8 cellular contexts compared by ENCODE assay signal in genomic region chr14:104269511-104270241, GRCh38.
DNase-seq lines count a peak whose midpoint lies in the region; ATAC-seq, FAIRE-seq and TF ChIP-seq lines count a peak whose summit lies in the region.
"Not testable (repeated sequence)": the region's sequence is repeated elsewhere in the genome, so short reads cannot be mapped to it uniquely, and the experiment has no call there.

No MANE protein-coding gene starts in this region.

- H3K4me1 Mint-ChIP-seq in WTC11: peaks cover 21% of the 10 kb centered on the region
- peaks cover 21% of the 10 kb centered on the region for H3K4me1 Mint-ChIP-seq in endothelial cell (ENCODE audit: unreplicated experiment)
- not testable (repeated sequence) for H3K4me1 Mint-ChIP-seq in progenitor cell of endocrine pancreas (ENCODE audit: low read depth)

- not testable (repeated sequence) for H3K27me3 ChIP-seq in body of pancreas; right cardiac atrium (ENCODE audit: control insufficient read depth, insufficient read depth); upper lobe of left lung

- 88% methylated on average over 17 to 31 of the region's 34 CpGs for WGBS in body of pancreas, 2 donors
- WGBS in right cardiac atrium: 92% methylated on average over 34 of the region's 34 CpGs
- WGBS in upper lobe of left lung, 2 donors: 86 to 92% methylated on average over 6 to 20 of the region's 34 CpGs

- DNase-seq in GM12892 (ENCODE audit: insufficient read length); endothelial cell (ENCODE audit: low spot score): not testable (repeated sequence)
- peak; percentile 8 for DNase-seq in WTC11 (ENCODE audit: low spot score)
- peak in 3 of 4 donors; percentile 2 to 5 (median 3) for DNase-seq in body of pancreas
- peak; percentile 2 to 35 (median 32) for DNase-seq in right cardiac atrium
- peak in 2 of 3 donors; percentile 24 to 34 for DNase-seq in mucosa of descending colon
- DNase-seq in progenitor cell of endocrine pancreas (ENCODE audit: low spot score, unreplicated experiment): peak; percentile 6
- peak; percentile 18 to 47 for DNase-seq in upper lobe of left lung

- H3K27me3 Mint-ChIP-seq in WTC11 (ENCODE audit: low read depth); endothelial cell (ENCODE audit: unreplicated experiment): not testable (repeated sequence)
- peaks cover 14% of the 10 kb centered on the region for H3K27me3 Mint-ChIP-seq in progenitor cell of endocrine pancreas

- H3K4me3 Mint-ChIP-seq in WTC11; endothelial cell (ENCODE audit: unreplicated experiment); progenitor cell of endocrine pancreas (ENCODE audit: low read depth): not testable (repeated sequence)

- H3K36me3 ChIP-seq in body of pancreas (replicated peaks in 1 of 2; ENCODE audit: insufficient read depth in 1 of 2, low read depth in 2 of 2); mucosa of descending colon (ENCODE audit: low read depth); upper lobe of left lung: not testable (repeated sequence)

- H3K9me3 ChIP-seq in body of pancreas; right cardiac atrium (ENCODE audit: control insufficient read depth, low read length); mucosa of descending colon; upper lobe of left lung: not testable (repeated sequence)

- not testable (repeated sequence) for H3K4me1 ChIP-seq in body of pancreas; right cardiac atrium (ENCODE audit: control insufficient read depth, insufficient read depth, low read length); mucosa of descending colon (ENCODE audit: low read depth); upper lobe of left lung

- intact Hi-C loops in body of pancreas (cut with DNase I); right cardiac atrium (cut with DNase I); mucosa of descending colon (cut with DNase I, micrococcal nuclease): not testable (repeated sequence)

- TF ChIP-seq POLR2A in GM12892 (IDR thresholded peaks at IDR 0.05; ENCODE audit: low read depth, low read length); body of pancreas (IDR thresholded peaks at IDR 0.05); upper lobe of left lung (IDR thresholded peaks at IDR 0.05): not testable (repeated sequence)

- CTCF ChIA-PET in WTC11 (lab: Charles Lee): interaction anchor here (1.2 kb wide), 1 partner anchor 72 kb away, joined by 4 read pairs; no protein-coding TSS in a partner anchor

- not testable (repeated sequence) for H3K4me3 ChIP-seq in body of pancreas; right cardiac atrium (ENCODE audit: low read length); mucosa of descending colon; upper lobe of left lung

- H3K36me3 Mint-ChIP-seq in WTC11; endothelial cell (ENCODE audit: low read depth, unreplicated experiment); progenitor cell of endocrine pancreas (ENCODE audit: insufficient read depth): not testable (repeated sequence)

- POLR2A ChIA-PET in WTC11 (lab: Charles Lee): not testable (repeated sequence)

- H3K27ac Mint-ChIP-seq in WTC11 (peak overlapping the region; percentile 50; the same call in 1 of the 2 replicates), endothelial cell (ENCODE audit: unreplicated experiment) (peak overlapping the region; percentile 52)
- not testable (repeated sequence) for H3K27ac Mint-ChIP-seq in progenitor cell of endocrine pancreas

- H3K9me3 Mint-ChIP-seq in WTC11; endothelial cell (ENCODE audit: unreplicated experiment); progenitor cell of endocrine pancreas (ENCODE audit: low read depth): not testable (repeated sequence)

- not testable (repeated sequence) for ATAC-seq in WTC11; body of pancreas; right cardiac atrium; mucosa of descending colon; upper lobe of left lung (ENCODE audit: low FRiP score in 2 of 2)

- not testable (repeated sequence) for TF ChIP-seq CTCF in WTC11 (IDR thresholded peaks at IDR 0.05); body of pancreas (IDR thresholded peaks at IDR 0.05); endothelial cell (IDR thresholded peaks at IDR 0.05; ENCODE audit: unreplicated experiment); mucosa of descending colon (IDR thresholded peaks at IDR 0.05); progenitor cell of endocrine pancreas (IDR thresholded peaks at IDR 0.05; ENCODE audit: unreplicated experiment); upper lobe of left lung (IDR thresholded peaks at IDR 0.05)

- TF ChIP-seq EP300 in upper lobe of left lung (IDR thresholded peaks at IDR 0.05): not testable (repeated sequence)

- H3K27ac ChIP-seq in body of pancreas; right cardiac atrium (ENCODE audit: low read length); upper lobe of left lung: not testable (repeated sequence)

- peak; percentile 46 for FAIRE-seq in GM12892 (lab: Jason Lieb, UNC)
